In genomic region chr2:178452334-178452733, GRCh38 we compare ENCODE assay signal across 8 cellular contexts.
A peak's percentile ranks its signal among the peaks of the same experiment; 100 is the strongest.
DNase-seq lines count a peak whose midpoint lies in the region; ATAC-seq lines count a peak whose summit lies in the region.

No MANE protein-coding gene starts in this region.

- ATAC-seq in stimulated activated effector memory CD8-positive, alpha-beta T cell treated with anti-CD3 and anti-CD28 coated beads, Interleukin-12 subunit alpha, Interleukin-12 subunit beta, amount 100 ng/mL, for 72 hours: no peak

- peaks cover 7% of the 10 kb centered on the region for H3K36me3 Mint-ChIP-seq in T-helper 1 cell treated with Interleukin-12 subunit alpha and Interleukin-12 subunit beta and Interleukin-4 antibody, amounts not matched to agents 30 μg/mL and 1 μg/mL, for 36 hours (ENCODE audit: low read depth)
- peaks cover 22% of the 10 kb centered on the region for H3K36me3 Mint-ChIP-seq in stimulated activated effector memory CD8-positive, alpha-beta T cell treated with anti-CD3 and anti-CD28 coated beads, Interleukin-12 subunit alpha, Interleukin-12 subunit beta, amount 100 ng/mL, for 72 hours

- H3K27ac ChIP-seq in epithelial cell of prostate: peak overlapping the region; percentile 86

- H3K27ac Mint-ChIP-seq in T-helper 1 cell treated with Interleukin-12 subunit alpha and Interleukin-12 subunit beta and Interleukin-4 antibody, amounts not matched to agents 30 μg/mL and 1 μg/mL, for 36 hours: no peak overlapping the region
- H3K27ac Mint-ChIP-seq in stimulated activated effector memory CD8-positive, alpha-beta T cell treated with anti-CD3 and anti-CD28 coated beads, Interleukin-12 subunit alpha, Interleukin-12 subunit beta, amount 100 ng/mL, for 72 hours: peak overlapping the region; percentile 94

- peaks cover 14% of the 10 kb centered on the region for H3K27me3 Mint-ChIP-seq in T-helper 1 cell treated with Interleukin-12 subunit alpha and Interleukin-12 subunit beta and Interleukin-4 antibody, amounts not matched to agents 30 μg/mL and 1 μg/mL, for 36 hours (ENCODE audit: low read depth)

- H3K4me3 Mint-ChIP-seq in T-helper 1 cell treated with Interleukin-12 subunit alpha and Interleukin-12 subunit beta and Interleukin-4 antibody, amounts not matched to agents 30 μg/mL and 1 μg/mL, for 36 hours: peak overlapping the region; percentile 57
- peak overlapping the region; percentile 83 for H3K4me3 Mint-ChIP-seq in stimulated activated effector memory CD8-positive, alpha-beta T cell treated with anti-CD3 and anti-CD28 coated beads, Interleukin-12 subunit alpha, Interleukin-12 subunit beta, amount 100 ng/mL, for 72 hours

- no peaks in the 10 kb centered on the region for H3K9me3 Mint-ChIP-seq in T-helper 1 cell treated with Interleukin-12 subunit alpha and Interleukin-12 subunit beta and Interleukin-4 antibody, amounts not matched to agents 30 μg/mL and 1 μg/mL, for 36 hours
- H3K9me3 Mint-ChIP-seq in stimulated activated effector memory CD8-positive, alpha-beta T cell treated with anti-CD3 and anti-CD28 coated beads, Interleukin-12 subunit alpha, Interleukin-12 subunit beta, amount 100 ng/mL, for 72 hours: no peaks in the 10 kb centered on the region

- peaks cover 22% of the 10 kb centered on the region for H3K4me1 Mint-ChIP-seq in T-helper 1 cell treated with Interleukin-12 subunit alpha and Interleukin-12 subunit beta and Interleukin-4 antibody, amounts not matched to agents 30 μg/mL and 1 μg/mL, for 36 hours (ENCODE audit: low read depth)
- peaks cover 24% of the 10 kb centered on the region for H3K4me1 Mint-ChIP-seq in stimulated activated effector memory CD8-positive, alpha-beta T cell treated with anti-CD3 and anti-CD28 coated beads, Interleukin-12 subunit alpha, Interleukin-12 subunit beta, amount 100 ng/mL, for 72 hours

- DNase-seq in T-helper 1 cell (no peak), NCI-H2227 treated with DMSO at 0.1 percent for 48 hours (lab: John Stamatoyannopoulos, UW) (peak; percentile 51), epithelial cell of prostate (ENCODE audit: low read depth, low spot score) (no peak), GF-D8 (lab: John Stamatoyannopoulos, UW) (no peak), hypothalamus (lab: John Stamatoyannopoulos, UW) (no peak), NCI-H345 treated with DMSO at 0.1 percent for 48 hours (lab: John Stamatoyannopoulos, UW; ENCODE audit: unreplicated experiment) (no peak)
- DNase-seq in stimulated activated effector memory CD8-positive, alpha-beta T cell treated with anti-CD3 and anti-CD28 coated beads, Interleukin-12 subunit alpha, Interleukin-12 subunit beta, amount 100 ng/mL, for 72 hours (ENCODE audit: low spot score in 2 of 2): no peak
